Comparison of ENCODE assay signal across 8 cellular contexts in genomic region chr2:173962036-173962435, GRCh38. TPM values are rescaled to one million over a fixed set of nuclear protein-coding genes. Genes with fewer than 3 reads are reported as not detected.
DNase-seq lines count a peak whose midpoint lies in the region; ATAC-seq, FAIRE-seq and TF ChIP-seq lines count a peak whose summit lies in the region.

No MANE protein-coding gene starts in this region.

- 57% methylated on average over 1 of the region's 1 CpG for WGBS in HepG2 (ENCODE audit: low lambda C conversion rate)

- H3K79me2 ChIP-seq in HepG2 (ENCODE audit: insufficient read depth, low read length): peaks cover 74% of the 10 kb centered on the region

- CTCF ChIA-PET in A673 (lab: Charles Lee): no interaction called here
- CTCF ChIA-PET in HepG2 (lab: Yijun Ruan, JAX; ENCODE audit: low intra/inter-chr PET ratio, low total read pairs): no interaction called here

- FAIRE-seq in HepG2 (lab: Jason Lieb, UNC) (no peak), D721Med (lab: Jason Lieb, UNC) (no peak)

- ATAC-seq in activated T-helper 17 cell treated with anti-CD3 and anti-CD28 coated beads, Interleukin-2, amount 50 U/mL, for 72 hours (replicated peaks): no peak
- no peak for ATAC-seq in HepG2
- no peak for ATAC-seq in activated CD4-positive, CD25-positive, alpha-beta regulatory T cell treated with anti-CD3 and anti-CD28 coated beads, Interleukin-2, amount 50 U/mL, for 24 hours

- TF ChIP-seq CTCF in A673 (conservative IDR thresholded peaks at IDR 0.05; ENCODE audit: low read depth, low read length) (no peak), HepG2 (CRISPR knock-in tag; IDR thresholded peaks at IDR 0.05) (no peak), D721Med (IDR thresholded peaks at IDR 0.05; ENCODE audit: insufficient read depth, missing control alignments) (no peak)

- no peak for TF ChIP-seq RAD21 in HepG2 (CRISPR knock-in tag; IDR thresholded peaks at IDR 0.05)

- in situ Hi-C loops in HepG2 (cut with HindIII; ENCODE audit: extremely low pct_ligation_motif_present, low pct_unique_long_range_greater_than_20kb): no loop called here

- H3K4me3 ChIP-seq in A673 (ENCODE audit: low read depth, low read length, poor library complexity, severe bottlenecking) (peak overlapping the region; percentile 93), H7 (ENCODE audit: insufficient read depth, low read depth, low read length) (peak overlapping the region; percentile 74), HepG2 (replicated peaks in 1 of 3; ENCODE audit: insufficient read depth in 1 of 3, low read depth in 2 of 3, low read length in 3 of 3) (peak overlapping the region; percentile 83 to 98 (median 85); a peak in 5 of 6 replicates)

- TF ChIP-seq EP300 in HepG2 (IDR thresholded peaks at IDR 0.05; ENCODE audit: low read depth in 2 of 2, low read length in 2 of 2) (no peak), HepG2 (CRISPR knock-in tag; IDR thresholded peaks at IDR 0.05; ENCODE audit: borderline replicate concordance) (no peak)

- H3K36me3 Mint-ChIP-seq in activated T-helper 17 cell treated with anti-CD3 and anti-CD28 coated beads, Interleukin-2, amount 50 U/mL, for 72 hours (ENCODE audit: low read depth): peaks cover 68% of the 10 kb centered on the region

- H4K20me1 ChIP-seq in HepG2 (ENCODE audit: insufficient read depth, low read length): peaks cover 55% of the 10 kb centered on the region

- DNase-seq in A673 (ENCODE audit: low spot score) (peak; percentile 26), H7 (no peak), HepG2 (ENCODE audit: low spot score) (no peak), GDM1 (lab: John Stamatoyannopoulos, UW) (no peak), D721Med (ENCODE audit: insufficient read length, low spot score) (no peak), DMS114 treated with DMSO at 0.1 percent for 48 hours (lab: John Stamatoyannopoulos, UW; ENCODE audit: unreplicated experiment) (no peak)

- H3K36me3 ChIP-seq in A673 (ENCODE audit: insufficient read depth, low read length, poor library complexity, severe bottlenecking) (peaks cover 10% of the 10 kb centered on the region), H7 (replicated peaks; ENCODE audit: control insufficient read depth, insufficient read depth, low read length) (peaks cover 1% of the 10 kb centered on the region; the same call in 1 of the 2 replicates), HepG2 (replicated peaks in 1 of 2; ENCODE audit: control insufficient read depth in 1 of 2, insufficient read depth in 2 of 2, low read length in 2 of 2) (peaks cover 0 to 6% of the 10 kb centered on the region in 2 experiments; a peak in 1 of 5 replicates)

- H3K4me1 Mint-ChIP-seq in activated T-helper 17 cell treated with anti-CD3 and anti-CD28 coated beads, Interleukin-2, amount 50 U/mL, for 72 hours: peaks cover 42% of the 10 kb centered on the region

- H3K27me3 ChIP-seq in A673 (replicated peaks; ENCODE audit: insufficient read depth, low read depth, low read length, poor library complexity) (no peaks in the 10 kb centered on the region), H7 (ENCODE audit: control insufficient read depth, insufficient read depth, low read length) (no peaks in the 10 kb centered on the region), HepG2 (ENCODE audit: control insufficient read depth in 1 of 2, insufficient read depth in 2 of 2, low read length in 2 of 2) (no peaks in the 10 kb centered on the region; a peak in 1 of 5 replicates)

- H3K9me3 Mint-ChIP-seq in activated T-helper 17 cell treated with anti-CD3 and anti-CD28 coated beads, Interleukin-2, amount 50 U/mL, for 72 hours: no peaks in the 10 kb centered on the region

- H3K9ac ChIP-seq in HepG2 (ENCODE audit: insufficient read depth, low read depth, low read length): peak overlapping the region; percentile 87

- no peak overlapping the region for H2AFZ ChIP-seq in HepG2 (ENCODE audit: low read length)

- H3K4me2 ChIP-seq in HepG2 (ENCODE audit: low read depth, low read length): peak overlapping the region; percentile 78

- peak overlapping the region; percentile 90 for H3K4me3 Mint-ChIP-seq in activated T-helper 17 cell treated with anti-CD3 and anti-CD28 coated beads, Interleukin-2, amount 50 U/mL, for 72 hours

- POLR2A ChIA-PET in A673 (lab: Charles Lee; ENCODE audit: low non-redundant PET) (no interaction called here), HepG2 (lab: Yijun Ruan, JAX) (interaction anchor here (0.6 to 1.3 kb wide), 5 partner anchors 8 to 937 kb away, joined by 3 to 6 read pairs (median 4); no protein-coding TSS in a partner anchor)

- no TSS peak for BruUV-seq in A673 (replicated peaks; lab: Mats Ljungman, UMichigan)
- no TSS peak for BruUV-seq in HepG2 (replicated peaks; lab: Mats Ljungman, UMichigan)

- intact Hi-C loops in A673 (cut with micrococcal nuclease; ENCODE audit: unreplicated experiment): loop anchor here (5.0 kb wide), 2 partner anchors 210 to 380 kb away; no protein-coding TSS in a partner anchor
- intact Hi-C loops in HepG2 (cut with micrococcal nuclease; ENCODE audit: unreplicated experiment): loop anchor here (5.0 kb wide), 2 partner anchors 40 to 45 kb away; no protein-coding TSS in a partner anchor

- H3K27ac Mint-ChIP-seq in activated T-helper 17 cell treated with anti-CD3 and anti-CD28 coated beads, Interleukin-2, amount 50 U/mL, for 72 hours: peak overlapping the region; percentile 98

- H3K27ac ChIP-seq in A673 (ENCODE audit: low read depth, low read length, poor library complexity, severe bottlenecking) (no peak overlapping the region), HepG2 (ENCODE audit: extremely low read length, insufficient read depth, low read length) (peak overlapping the region; percentile 95)

- peaks cover 5% of the 10 kb centered on the region for H3K9me3 ChIP-seq in A673 (ENCODE audit: low read depth, low read length, poor library complexity, severe bottlenecking)
- no peaks in the 10 kb centered on the region for H3K9me3 ChIP-seq in HepG2 (ENCODE audit: low read length)

- H3K4me1 ChIP-seq in A673 (ENCODE audit: insufficient read depth, low read length, poor library complexity, severe bottlenecking) (peaks cover 32% of the 10 kb centered on the region), HepG2 (ENCODE audit: insufficient read depth, low read length) (peaks cover 61% of the 10 kb centered on the region)

- H3K27me3 Mint-ChIP-seq in activated T-helper 17 cell treated with anti-CD3 and anti-CD28 coated beads, Interleukin-2, amount 50 U/mL, for 72 hours: no peaks in the 10 kb centered on the region

- TF ChIP-seq POLR2A in HepG2 (IDR thresholded peaks at IDR 0.05; ENCODE audit: insufficient read depth in 1 of 2, low read depth in 2 of 2, low read length in 2 of 2): no peak

TF ChIP-seq in HepG2, 621 proteins besides CTCF, POLR2A, EP300 and RAD21 (continues in another document):
- TF ChIP-seq CERS6 (CRISPR knock-in tag; IDR thresholded peaks at IDR 0.05) (no peak), ZNF607 (CRISPR knock-in tag; IDR thresholded peaks at IDR 0.05; ENCODE audit: borderline replicate concordance) (no peak), SMAD3 (CRISPR knock-in tag; IDR thresholded peaks at IDR 0.05) (no peak)

RNA-seq across cellular contexts. Expression of gene SP3, which starts 3.1 kb away (rescaled TPM):
- total RNA-seq in A673 (2021) (84.5 and 90.8 TPM in 2 replicates), HepG2 (2016; rRNA removed; fragmentation: Illumina TruSeq; extraction: Trizol) (132 and 171 TPM in 2 replicates)
- 107 and 129 TPM in 2 replicates for total RNA-seq in H7 (2014; rRNA removed; shearing (Covaris generic))
- total RNA-seq in activated T-helper 17 cell treated with anti-CD3 and anti-CD28 coated beads, Interleukin-2, amount 50 U/mL, for 72 hours: 100 to 1,000 TPM in 1 of 2 donors, 10 to 100 TPM in 1; 84.4 to 103 TPM
- total RNA-seq in HepG2 (2016; cell fraction: cytosol; rRNA removed; fragmentation: Illumina TruSeq; extraction: Trizol; ENCODE audit: low read depth): 46.7 and 54.6 TPM in 2 replicates
- 129 and 171 TPM in 2 replicates for total RNA-seq in HepG2 (2016; cell fraction: insoluble cytoplasmic fraction; rRNA removed; fragmentation: Illumina TruSeq; extraction: Trizol)
- 117 and 137 TPM in 2 replicates for total RNA-seq in HepG2 (2016; cell fraction: membrane; rRNA removed; fragmentation: Illumina TruSeq; extraction: Trizol)
- total RNA-seq in HepG2 (2016; cell fraction: nucleus; rRNA removed; fragmentation: Illumina TruSeq; extraction: Trizol): 111 and 118 TPM in 2 replicates
- polyA plus RNA-seq in HepG2 (2011; rRNA removed): 53.9 and 57.3 TPM in 2 replicates
- polyA plus RNA-seq in HepG2 (2011; cell fraction: cytosol; rRNA removed): 24.5 and 38.2 TPM in 2 replicates
- polyA plus RNA-seq in HepG2 (2011; cell fraction: nucleus; rRNA removed): 29.7 TPM in 2 replicates
- polyA plus RNA-seq in HepG2 (2012): 42.0 and 48.0 TPM in 2 replicates
- polyA plus RNA-seq in HepG2 (2016; cell fraction: cytosol; fragmentation: Illumina TruSeq; extraction: Trizol; ENCODE audit: low read depth): 5.3 and 5.5 TPM in 2 replicates
- polyA plus RNA-seq in HepG2 (2016; cell fraction: insoluble cytoplasmic fraction; fragmentation: Illumina TruSeq; extraction: Trizol; ENCODE audit: low read depth): 79.1 and 85.5 TPM in 2 replicates
- 24.8 and 28.9 TPM in 2 replicates for polyA plus RNA-seq in HepG2 (2016; cell fraction: membrane; fragmentation: Illumina TruSeq; extraction: Trizol; ENCODE audit: low read depth)
- polyA plus RNA-seq in HepG2 (2016; cell fraction: nucleus; fragmentation: Illumina TruSeq; extraction: Trizol; ENCODE audit: insufficient read depth, low read depth): 51.2 and 54.9 TPM in 2 replicates
- 45.0 and 74.0 TPM in 2 replicates for polyA minus RNA-seq in HepG2 (2011; rRNA and poly(A)+ RNA removed; ENCODE audit: low replicate concordance)
- 67.2 and 72.9 TPM in 2 replicates for polyA minus RNA-seq in HepG2 (2011; cell fraction: cytosol; rRNA and poly(A)+ RNA removed)
- polyA minus RNA-seq in HepG2 (2011; cell fraction: nucleus; rRNA and poly(A)+ RNA removed): 202 and 214 TPM in 2 replicates
